Comparison of ENCODE assay signal across 12 cellular contexts in genomic region chr1:8652607-8653046, GRCh38.
A peak's percentile ranks its signal among the peaks of the same experiment; 100 is the strongest.
DNase-seq lines count a peak whose midpoint lies in the region; ATAC-seq and TF ChIP-seq lines count a peak whose summit lies in the region.
"Had no signal": no experiment of that assay in that cellular context is flagged by ENCODE, and none has a peak within 500 bp of the region (broad histone marks: within the 10 kb centered on the region; RNA-seq: fewer than 3 reads in every experiment).

No MANE protein-coding gene starts in this region.

- H3K27ac Mint-ChIP-seq in activated CD4-positive, alpha-beta T cell treated with anti-CD3 and anti-CD28 coated beads, Interleukin-2, amount 10 ng/mL, durations not matched to agents 7 days and 5 days = peak overlapping the region; percentile 87
- H3K27ac Mint-ChIP-seq in activated B cell treated with CpG ODN at 0.5 μM for 24 hours = peak overlapping the region; percentile 65
- peak overlapping the region; percentile 55 for H3K27ac Mint-ChIP-seq in stimulated activated memory B cell treated with anti-CD40 and anti-IgM and Interleukin-4, amounts not matched to agents 10 μg/mL and 1 μg/mL and 100 μg/mL, for 72 hours

- H3K9me3 Mint-ChIP-seq in activated CD4-positive, alpha-beta T cell treated with anti-CD3 and anti-CD28 coated beads, Interleukin-2, amount 10 ng/mL, durations not matched to agents 7 days and 5 days = no peaks in the 10 kb centered on the region
- no peaks in the 10 kb centered on the region for H3K9me3 Mint-ChIP-seq in activated B cell treated with CpG ODN at 0.5 μM for 24 hours
- no peaks in the 10 kb centered on the region for H3K9me3 Mint-ChIP-seq in stimulated activated memory B cell treated with anti-CD40 and anti-IgM and Interleukin-4, amounts not matched to agents 10 μg/mL and 1 μg/mL and 100 μg/mL, for 72 hours
- H3K9me3 Mint-ChIP-seq: neural crest cell had no signal

- H3K36me3 Mint-ChIP-seq in activated CD4-positive, alpha-beta T cell treated with anti-CD3 and anti-CD28 coated beads, Interleukin-2, amount 10 ng/mL, durations not matched to agents 7 days and 5 days (ENCODE audit: low read depth) = peaks cover 29% of the 10 kb centered on the region
- H3K36me3 Mint-ChIP-seq in activated B cell treated with CpG ODN at 0.5 μM for 24 hours (ENCODE audit: low read depth) = peaks cover 37% of the 10 kb centered on the region
- peaks cover 21% of the 10 kb centered on the region for H3K36me3 Mint-ChIP-seq in stimulated activated memory B cell treated with anti-CD40 and anti-IgM and Interleukin-4, amounts not matched to agents 10 μg/mL and 1 μg/mL and 100 μg/mL, for 72 hours

- POLR2A ChIA-PET in activated CD4-positive, alpha-beta T cell treated with anti-CD3 and anti-CD28 coated beads, Interleukin-2, amount 10 ng/mL, durations not matched to agents 7 days and 5 days (lab: Charles Lee) = no interaction called here
- POLR2A ChIA-PET in activated B cell treated with CpG ODN at 0.5 μM for 24 hours (lab: Charles Lee) = interaction anchor here (1.2 kb wide), 1 partner anchor 49 kb away, joined by 6 read pairs; no protein-coding TSS in a partner anchor

- CTCF ChIA-PET in activated CD4-positive, alpha-beta T cell treated with anti-CD3 and anti-CD28 coated beads, Interleukin-2, amount 10 ng/mL, durations not matched to agents 7 days and 5 days (lab: Charles Lee) = interaction anchor here (0.5 to 1.4 kb wide), 2 partner anchors 17 to 34 kb away, joined by 3 to 4 read pairs; no protein-coding TSS in a partner anchor
- CTCF ChIA-PET in activated B cell treated with CpG ODN at 0.5 μM for 24 hours (lab: Charles Lee) = interaction anchor here (0.9 to 1.1 kb wide), 2 partner anchors 14 to 91 kb away, joined by 3 to 4 read pairs; no protein-coding TSS in a partner anchor

- no peak overlapping the region for H3K4me3 Mint-ChIP-seq in activated CD4-positive, alpha-beta T cell treated with anti-CD3 and anti-CD28 coated beads, Interleukin-2, amount 10 ng/mL, durations not matched to agents 7 days and 5 days
- no peak overlapping the region for H3K4me3 Mint-ChIP-seq in activated B cell treated with CpG ODN at 0.5 μM for 24 hours
- no peak overlapping the region for H3K4me3 Mint-ChIP-seq in stimulated activated memory B cell treated with anti-CD40 and anti-IgM and Interleukin-4, amounts not matched to agents 10 μg/mL and 1 μg/mL and 100 μg/mL, for 72 hours
- H3K4me3 Mint-ChIP-seq: neural crest cell had no signal

- ATAC-seq in activated B cell treated with CpG ODN at 0.5 μM for 24 hours (ENCODE audit: low read depth) = no peak
- ATAC-seq in left ventricle myocardium superior = peak; percentile 53
- ATAC-seq in stimulated activated memory B cell treated with anti-CD40 and anti-IgM and Interleukin-4, amounts not matched to agents 10 μg/mL and 1 μg/mL and 100 μg/mL, for 72 hours = no peak
- ATAC-seq: esophagus mucosa had no signal

- no peak for DNase-seq in activated CD4-positive, alpha-beta T cell treated with anti-CD3 and anti-CD28 coated beads, Interleukin-2, amount 10 ng/mL, durations not matched to agents 7 days and 5 days
- no peak for DNase-seq in activated CD4-positive, alpha-beta T cell treated with anti-CD3 and anti-CD28 coated beads, Interleukin-2, amount 50 U/mL, for 4 hours
- DNase-seq in activated B cell treated with CpG ODN at 0.5 μM for 24 hours (no peak), left ventricle myocardium superior (no peak), RKO (ENCODE audit: low spot score) (no peak), HT-29 (ENCODE audit: low spot score) (no peak)
- no peak for DNase-seq in activated CD8-positive, alpha-beta memory T cell treated with anti-CD3 and anti-CD28 coated beads for 24 hours
- DNase-seq: NCI-H1092 treated with DMSO at 0.1 percent for 48 hours, NCI-H82 had no signal

- H3K4me1 Mint-ChIP-seq in activated CD4-positive, alpha-beta T cell treated with anti-CD3 and anti-CD28 coated beads, Interleukin-2, amount 10 ng/mL, durations not matched to agents 7 days and 5 days = peaks cover 54% of the 10 kb centered on the region
- peaks cover 62% of the 10 kb centered on the region for H3K4me1 Mint-ChIP-seq in activated B cell treated with CpG ODN at 0.5 μM for 24 hours
- H3K4me1 Mint-ChIP-seq in stimulated activated memory B cell treated with anti-CD40 and anti-IgM and Interleukin-4, amounts not matched to agents 10 μg/mL and 1 μg/mL and 100 μg/mL, for 72 hours = peaks cover 37% of the 10 kb centered on the region

- H3K27me3 Mint-ChIP-seq in activated CD4-positive, alpha-beta T cell treated with anti-CD3 and anti-CD28 coated beads, Interleukin-2, amount 10 ng/mL, durations not matched to agents 7 days and 5 days = no peaks in the 10 kb centered on the region
- no peaks in the 10 kb centered on the region for H3K27me3 Mint-ChIP-seq in activated B cell treated with CpG ODN at 0.5 μM for 24 hours
- H3K27me3 Mint-ChIP-seq in stimulated activated memory B cell treated with anti-CD40 and anti-IgM and Interleukin-4, amounts not matched to agents 10 μg/mL and 1 μg/mL and 100 μg/mL, for 72 hours = no peaks in the 10 kb centered on the region

- intact Hi-C loops in activated B cell treated with CpG ODN at 0.5 μM for 24 hours (cut with micrococcal nuclease) = loop anchor here (2.0 kb wide), 1 partner anchor 18 kb away; no protein-coding TSS in a partner anchor
- intact Hi-C loops in left ventricle myocardium superior (cut with micrococcal nuclease) = no loop called here

- TF ChIP-seq CTCF in activated B cell treated with CpG ODN at 0.5 μM for 24 hours (IDR thresholded peaks at IDR 0.05) = no peak
